Comparison of ENCODE assay signal across 3 cellular contexts in the genomic region with DNA sequence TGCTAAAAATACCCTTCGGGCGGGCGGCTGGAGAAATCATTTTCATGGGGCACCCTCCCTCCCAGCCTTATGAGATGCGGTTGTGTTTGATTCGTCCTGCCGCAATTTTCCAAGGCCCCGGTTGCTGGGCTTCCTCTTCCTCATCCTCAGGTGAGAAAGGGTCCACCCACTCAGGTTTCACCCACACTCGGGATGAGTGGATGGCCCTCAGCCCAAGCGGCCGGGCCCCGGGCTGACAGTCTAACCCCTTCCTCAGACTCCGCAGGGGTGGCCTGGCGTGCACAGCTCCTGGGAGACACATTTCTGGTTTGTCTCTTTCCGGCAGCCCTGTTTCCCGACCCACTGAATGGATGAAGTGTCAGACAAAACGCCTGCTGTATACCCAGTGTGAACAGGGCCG.
"Had no signal": no experiment of that assay in that cellular context is flagged by ENCODE, and none has a peak within 500 bp of the region (broad histone marks: within the 10 kb centered on the region; RNA-seq: fewer than 3 reads in every experiment).

No MANE protein-coding gene starts in this region.

- H3K4me3 ChIP-seq: GM12878 had no signal

- ATAC-seq: GM12878 had no signal

- DNase-seq: GDM1, GF-D8 had no signal
